ENCODE assay signal across 6 cellular contexts in genomic region chr2:63622751-63623150, GRCh38.
"Had no signal": no experiment of that assay in that cellular context is flagged by ENCODE, and none has a peak within 500 bp of the region (broad histone marks: within the 10 kb centered on the region; RNA-seq: fewer than 3 reads in every experiment).

No MANE protein-coding gene starts in this region.

- H3K4me3 ChIP-seq: K562 had no signal

- DNase-seq: IMR-90, KBM-7, KG1 had no signal

- ATAC-seq: HepG2, K562 had no signal

- H3K27ac ChIP-seq: HL-60 had no signal
